Comparison of ENCODE assay signal across 23 cellular contexts in the genomic region with DNA sequence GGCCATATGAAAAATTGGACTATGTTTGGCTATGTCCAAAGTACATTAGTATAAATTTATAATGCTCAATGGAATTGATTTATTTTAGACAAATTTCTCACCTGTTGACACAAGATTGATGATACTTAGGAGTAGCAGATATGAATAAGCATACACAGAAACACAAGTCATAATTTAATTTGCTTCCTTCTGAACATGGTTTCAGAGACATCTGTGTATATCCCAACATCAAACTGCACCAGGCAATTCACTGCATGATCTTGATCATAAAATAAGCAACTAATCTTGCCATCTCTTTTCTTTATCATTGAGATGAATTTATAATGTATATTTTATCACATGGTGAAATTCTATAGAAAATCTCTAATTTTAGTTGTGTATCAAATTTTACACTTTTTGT. TPM values are rescaled to one million over a fixed set of nuclear protein-coding genes. Genes with fewer than 3 reads are reported as not detected.
DNase-seq lines count a peak whose midpoint lies in the region; ATAC-seq, FAIRE-seq and TF ChIP-seq lines count a peak whose summit lies in the region.
"Had no signal": no experiment of that assay in that cellular context is flagged by ENCODE, and none has a peak within 500 bp of the region (broad histone marks: within the 10 kb centered on the region; RNA-seq: fewer than 3 reads in every experiment).

No MANE protein-coding gene starts in this region.

- H2AFZ ChIP-seq in SU-DHL-6 (ENCODE audit: low read depth, low read length, severe bottlenecking), result no peak overlapping the region

- H3K9me3 ChIP-seq in DOHH2 (ENCODE audit: control insufficient read depth, insufficient read depth, low read length) (no peaks in the 10 kb centered on the region), SU-DHL-6 (ENCODE audit: insufficient read depth, low read length) (no peaks in the 10 kb centered on the region), spleen (no peaks in the 10 kb centered on the region)
- H3K9me3 ChIP-seq: SJCRH30 had no signal

- H3K27ac Mint-ChIP-seq in nephron progenitor cell, result no peak overlapping the region

- H3K79me2 ChIP-seq in DOHH2 (ENCODE audit: control insufficient read depth, low read length), result peaks cover 86% of the 10 kb centered on the region
- peaks cover 73% of the 10 kb centered on the region for H3K79me2 ChIP-seq in SU-DHL-6 (ENCODE audit: insufficient read depth, low read length)

- no peak for ATAC-seq in GM19328 (IDR thresholded peaks at IDR 0.05; ENCODE audit: unreplicated experiment)

- H3K4me1 Mint-ChIP-seq in nephron progenitor cell, result no peaks in the 10 kb centered on the region

- DNase-seq in H54 (ENCODE audit: insufficient read length, low spot score) (no peak), spleen (no peak), cerebellum (ENCODE audit: low spot score) (no peak), nephron progenitor cell (no peak)
- DNase-seq: AML-193, IMR-90, Karpas-422, NCI-H1417, NCI-H187, NCI-H2107, NCI-H510A, SJCRH30, T-helper 1 cell had no signal

- no peaks in the 10 kb centered on the region for H3K9me3 Mint-ChIP-seq in nephron progenitor cell

- H3K9ac ChIP-seq in SU-DHL-6 (ENCODE audit: low read length), result peak overlapping the region; percentile 74

- H3K9me2 ChIP-seq in DOHH2 (replicated peaks; ENCODE audit: control insufficient read depth, low read length) (no peaks in the 10 kb centered on the region), SU-DHL-6 (replicated peaks; ENCODE audit: insufficient read depth, low read length) (no peaks in the 10 kb centered on the region)

- H4K20me1 ChIP-seq in DOHH2 (ENCODE audit: control insufficient read depth, insufficient read depth, low read depth, low read length), result no peaks in the 10 kb centered on the region
- no peaks in the 10 kb centered on the region for H4K20me1 ChIP-seq in SU-DHL-6 (ENCODE audit: low read depth, low read length)

- H3F3A ChIP-seq in DOHH2 (ENCODE audit: control insufficient read depth, insufficient read depth) (peaks cover 44% of the 10 kb centered on the region), SU-DHL-6 (ENCODE audit: insufficient read depth) (peaks cover 37% of the 10 kb centered on the region)

- H3K27ac ChIP-seq in DOHH2 (ENCODE audit: low read depth, low read length) (peak overlapping the region; percentile 93), SU-DHL-6 (ENCODE audit: low read depth, low read length) (peak overlapping the region; percentile 100), spleen (peak overlapping the region in 7 of 8 donors; percentile 63 to 87 (median 82))
- H3K27ac ChIP-seq: C4-2B, SJCRH30 had no signal

- H3K4me1 ChIP-seq in DOHH2 (ENCODE audit: control insufficient read depth, low read length), result peaks cover 93% of the 10 kb centered on the region
- peaks cover 0 to 50% (median 15%) of the 10 kb centered on the region in 6 donors for H3K4me1 ChIP-seq in spleen
- H3K4me1 ChIP-seq: SJCRH30 had no signal

- H3K4me3 ChIP-seq in DOHH2 (ENCODE audit: low read length) (peak overlapping the region; percentile 74), SU-DHL-6 (ENCODE audit: insufficient read depth, low read length, poor library complexity, severe bottlenecking) (peak overlapping the region; percentile 23), spleen (no peak overlapping the region)
- H3K4me3 ChIP-seq: SJCRH30 had no signal

- H3K27me3 Mint-ChIP-seq in nephron progenitor cell (ENCODE audit: low read depth, poor library complexity), result no peaks in the 10 kb centered on the region

- H3K4me2 ChIP-seq in DOHH2 (ENCODE audit: low read length), result peak overlapping the region; percentile 86
- peak overlapping the region; percentile 99 for H3K4me2 ChIP-seq in SU-DHL-6 (ENCODE audit: low read depth, low read length, poor library complexity, severe bottlenecking)

- TF ChIP-seq POLR2A in H54 (IDR thresholded peaks at IDR 0.05; ENCODE audit: low read depth, low read length), result no peak
- no peak for TF ChIP-seq POLR2A in spleen (IDR thresholded peaks at IDR 0.05)

- peak; percentile 57 for FAIRE-seq in H54 (lab: Jason Lieb, UNC)
- FAIRE-seq: D721Med, H1, RCC 7860 had no signal

- TF ChIP-seq CTCF in DOHH2 (IDR thresholded peaks at IDR 0.05; ENCODE audit: low read depth, low read length, poor library complexity, severe bottlenecking), result no peak
- TF ChIP-seq CTCF in SU-DHL-6 (IDR thresholded peaks at IDR 0.05; ENCODE audit: insufficient read depth, low read length, poor library complexity, severe bottlenecking), result no peak
- no peak for TF ChIP-seq CTCF in spleen (IDR thresholded peaks at IDR 0.05 in 8 of 11, conservative IDR thresholded peaks at IDR 0.05 in 3 of 11)
- TF ChIP-seq CTCF in nephron progenitor cell (IDR thresholded peaks at IDR 0.05), result no peak

- H3K36me3 ChIP-seq in DOHH2 (ENCODE audit: control insufficient read depth, low read length) (peaks cover 10% of the 10 kb centered on the region; the same call in 1 of the 2 replicates), SU-DHL-6 (ENCODE audit: low read length) (no peaks in the 10 kb centered on the region), spleen (no peaks in the 10 kb centered on the region)
- H3K36me3 ChIP-seq: SJCRH30 had no signal

- intact Hi-C loops in spleen (cut with DNase I; ENCODE audit: low total_unique reads), result no loop called here

- no peaks in the 10 kb centered on the region for H3K27me3 ChIP-seq in DOHH2 (ENCODE audit: control insufficient read depth, low read length)
- H3K27me3 ChIP-seq in SU-DHL-6 (ENCODE audit: low read length), result no peaks in the 10 kb centered on the region
- no peaks in the 10 kb centered on the region for H3K27me3 ChIP-seq in spleen (replicated peaks in 1 of 7)
- H3K27me3 ChIP-seq: SJCRH30 had no signal

- H3K4me3 Mint-ChIP-seq in nephron progenitor cell, result no peak overlapping the region

- no peaks in the 10 kb centered on the region for H3K36me3 Mint-ChIP-seq in nephron progenitor cell (ENCODE audit: low read depth)

RNA-seq across cellular contexts. Expression of a gene that starts 3.8 kb away (rescaled TPM):
- total RNA-seq in spleen, result 10 to 100 TPM in 6 of 7 donors, 1 to 10 TPM in 1; 6.3 to 18.1 (median 13.2) TPM
- polyA plus RNA-seq in spleen, result 100 to 1,000 TPM in 1 of 3 donors, 10 to 100 TPM in 2; 24.2 to 103 (median 40.4) TPM
- total RNA-seq in cerebellum, result not detected
- total RNA-seq: A172, H1, IMR-90, MCF 10A, SJCRH30 had no signal
- polyA plus RNA-seq: AG04450, H1, IMR-90 had no signal

RNA-seq across cellular contexts. Expression of a gene that starts 31.6 kb away (rescaled TPM):
- total RNA-seq in spleen, result 100 to 1,000 TPM in 1 of 7 donors, 10 to 100 TPM in 6; 29.5 to 123 (median 65.6) TPM
- polyA plus RNA-seq in spleen, result 10 to 100 TPM; 49.2 to 71.6 (median 55.1) TPM
- 0.64 TPM for total RNA-seq in cerebellum
- total RNA-seq: A172, H1, IMR-90, MCF 10A, SJCRH30 had no signal
- polyA plus RNA-seq: AG04450, H1, IMR-90 had no signal

RNA-seq across cellular contexts. Expression of a gene that starts 59.6 kb away (rescaled TPM):
- total RNA-seq in spleen (100 to 1,000 TPM in 1 of 7 donors, 10 to 100 TPM in 6; 74.9 to 131 (median 87.7) TPM), cerebellum (11.4 TPM)
- polyA plus RNA-seq in spleen, result 10 to 100 TPM; 20.8 to 48.5 (median 39.7) TPM

Comparison
In these comparisons a context has a peak if more than half of its experiments do, and no peak if none do; other contexts are left out.
1. H3K4me3 ChIP-seq: peak in DOHH2 (single experiment) and SU-DHL-6 (single experiment); none in spleen (0 of 8).
2. RNA of a gene that starts 31.6 kb away (total RNA-seq): 29.5 to 123 TPM in spleen; 0.64 TPM in cerebellum (single experiment); every median in the first group is over 10 times any median in the second.
3. Peak in every context shown above with its lines, with median percentiles within 50 percentile points of each other: H3K27ac ChIP-seq.